Comparison of ENCODE assay signal across 25 cellular contexts in the genomic region with DNA sequence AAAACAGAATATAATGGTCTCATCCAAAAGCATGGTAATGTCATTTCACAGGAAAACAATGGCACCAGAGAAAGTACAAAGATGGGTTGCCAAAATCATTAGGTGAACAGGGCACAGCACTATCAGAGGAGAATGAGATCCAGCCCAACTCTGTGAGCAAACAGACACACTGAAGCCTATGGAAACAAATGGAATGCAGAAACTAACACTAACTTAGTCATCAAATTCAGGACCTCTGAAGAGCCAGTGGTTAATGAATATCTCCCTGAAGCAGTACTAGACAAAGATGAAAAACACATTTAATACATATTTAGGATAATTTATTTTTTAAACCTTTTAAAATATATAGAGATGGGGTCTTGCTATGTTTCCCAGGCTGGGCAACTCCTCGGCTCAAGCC.
"Had no signal": no experiment of that assay in that cellular context is flagged by ENCODE, and none has a peak within 500 bp of the region (broad histone marks: within the 10 kb centered on the region; RNA-seq: fewer than 3 reads in every experiment).

No MANE protein-coding gene starts in this region.

- H3K27me3 ChIP-seq: ovary, sigmoid colon, thyroid gland, upper lobe of right lung had no signal

- H3K36me3 ChIP-seq: heart right ventricle, left ventricle myocardium inferior, neutrophil, ovary, thyroid gland, upper lobe of right lung had no signal

- H3K27ac ChIP-seq: coronary artery, foreskin keratinocyte, heart right ventricle, left ventricle myocardium inferior, neutrophil, ovary, sigmoid colon, thyroid gland, upper lobe of right lung, WERI-Rb-1 had no signal

- H3K4me3 ChIP-seq: coronary artery, heart right ventricle, left ventricle myocardium inferior, ovary, sigmoid colon, thyroid gland, upper lobe of right lung had no signal

- H3K4me1 ChIP-seq: heart right ventricle, left ventricle myocardium inferior, sigmoid colon, thyroid gland, upper lobe of right lung had no signal

- H3K9me3 ChIP-seq: heart right ventricle, left ventricle myocardium inferior, neutrophil, ovary, sigmoid colon, thyroid gland, upper lobe of right lung had no signal

- FAIRE-seq: small intestine, TTC549 had no signal

- DNase-seq: activated CD4-positive, alpha-beta T cell treated with anti-CD3 and anti-CD28 coated beads for 48 hours; activated CD4-positive, alpha-beta T cell treated with anti-CD3 and anti-CD28 coated beads, Interleukin-2, amount 50 U/mL, for 48 hours; activated CD8-positive, alpha-beta memory T cell treated with anti-CD3 and anti-CD28 coated beads for 24 hours; activated effector memory CD4-positive, alpha-beta T cell treated with Interleukin-2 at 50 U/mL for 16 hours; activated naive CD4-positive, alpha-beta T cell treated with Interleukin-2 at 50 U/mL for 16 hours; cerebellar nuclear complex; effector memory CD8-positive, alpha-beta T cell; foreskin keratinocyte; heart right ventricle; kidney glomerular epithelial cell; left ventricle myocardium inferior; naive B cell; nephron progenitor cell; ovary; retina; sigmoid colon; small intestine; stimulated activated CD4-positive, alpha-beta T cell treated with anti-CD3 and anti-CD28 coated beads, Interleukin-4, amount 100 ng/mL, for 24 hours; T-helper 9 cell; thyroid gland; upper lobe of right lung; WERI-Rb-1 had no signal
